In the genomic region with DNA sequence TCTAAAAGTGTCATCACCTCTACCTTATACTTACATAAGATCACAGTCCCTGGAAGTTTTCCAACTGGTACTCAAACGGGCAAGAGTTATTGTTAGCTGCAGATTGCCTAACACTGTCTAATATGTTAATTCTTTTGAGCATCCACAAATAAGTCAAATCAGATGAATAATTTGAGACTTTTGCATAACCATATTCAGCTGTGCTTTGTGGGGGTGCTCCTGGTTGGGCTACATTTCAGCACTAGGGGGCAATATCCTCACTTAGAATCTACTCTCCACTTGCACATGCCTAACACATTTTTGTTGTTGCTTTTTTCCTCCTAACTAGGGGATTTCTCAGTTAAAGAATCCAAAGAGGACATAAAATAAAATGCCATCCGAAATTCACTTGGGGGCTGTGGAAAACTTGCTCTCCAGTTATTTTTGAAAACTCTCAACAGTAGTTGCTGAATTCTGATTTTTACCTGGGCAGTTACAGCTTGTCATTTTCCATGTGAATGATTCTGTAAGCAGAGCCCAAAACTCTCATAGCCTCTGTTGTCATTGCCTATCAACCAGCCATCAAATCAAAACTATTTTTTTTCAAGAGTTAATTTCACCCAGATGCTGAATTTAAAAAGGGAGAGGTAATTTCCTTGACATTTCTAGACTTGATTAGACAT, we compare ENCODE assay signal across 8 cellular contexts.
A peak's percentile ranks its signal among the peaks of the same experiment; 100 is the strongest.
DNase-seq lines count a peak whose midpoint lies in the region; ATAC-seq and TF ChIP-seq lines count a peak whose summit lies in the region.

No MANE protein-coding gene starts in this region.

- POLR2A ChIA-PET in Panc1 (lab: Charles Lee): no interaction called here

- H3K9me3 ChIP-seq in Panc1 (ENCODE audit: control insufficient read depth, insufficient read depth, low read depth, low read length) (no peaks in the 10 kb centered on the region), testis (no peaks in the 10 kb centered on the region)

- no peaks in the 10 kb centered on the region for H3K9me3 Mint-ChIP-seq in brain

- TF ChIP-seq POLR2A in testis (IDR thresholded peaks at IDR 0.05): no peak

- H3K4me3 Mint-ChIP-seq in brain: peak overlapping the region in 1 of 5 experiments; percentile 38

- intact Hi-C loops in Panc1 (cut with micrococcal nuclease; ENCODE audit: unreplicated experiment): loop anchor here (2.0 kb wide), 1 partner anchor 149 kb away; no protein-coding TSS in a partner anchor
- intact Hi-C loops in testis (cut with DNase I; ENCODE audit: low total_unique reads): no loop called here

- H3K4me3 ChIP-seq in Panc1 (ENCODE audit: low read depth in 2 of 2, low read length in 2 of 2) (no peak overlapping the region), testis (no peak overlapping the region)

- H3K27ac Mint-ChIP-seq in brain: peak overlapping the region in 1 of 5 experiments; percentile 79

- TF ChIP-seq CTCF in Panc1 (IDR thresholded peaks at IDR 0.05) (peak; percentile 78), brain (conservative IDR thresholded peaks at IDR 0.05) (peak; percentile 65 to 75), testis (IDR thresholded peaks at IDR 0.05) (peak in 1 of 3 experiments; percentile 40)

- peak; percentile 49 for ATAC-seq in GM19468 (IDR thresholded peaks at IDR 0.05; ENCODE audit: extremely low read depth, unreplicated experiment)
- peak; percentile 89 for ATAC-seq in HG03521 (IDR thresholded peaks at IDR 0.05; ENCODE audit: unreplicated experiment)
- peak; percentile 88 for ATAC-seq in Panc1

- H3K4me1 Mint-ChIP-seq in brain: peaks cover 10% of the 10 kb centered on the region

- no peaks in the 10 kb centered on the region for H3K36me3 Mint-ChIP-seq in brain

- DNase-seq in activated CD4-positive, alpha-beta T cell treated with anti-CD3 and anti-CD28 coated beads for 48 hours: peak; percentile 39
- no peak for DNase-seq in activated CD4-positive, alpha-beta T cell treated with anti-CD3 and anti-CD28 coated beads, Interleukin-2, amount 50 U/mL, for 1 hour
- DNase-seq in Panc1 (ENCODE audit: low read depth, low spot score): peak; percentile 28
- DNase-seq in kidney glomerular epithelial cell (lab: John Stamatoyannopoulos, UW): peak; percentile 16
- peak; percentile 34 for DNase-seq in testis

- CTCF ChIA-PET in Panc1 (lab: Charles Lee): interaction anchor here (0.8 to 1.1 kb wide), 2 partner anchors 9 to 44 kb away, joined by 3 read pairs; no protein-coding TSS in a partner anchor

- no TSS peak for BruUV-seq in Panc1 (replicated peaks; lab: Mats Ljungman, UMichigan)

- no peaks in the 10 kb centered on the region for H3K4me1 ChIP-seq in Panc1 (ENCODE audit: control insufficient read depth, insufficient read depth, low read length)
- H3K4me1 ChIP-seq in testis: no peaks in the 10 kb centered on the region

- H3K27me3 Mint-ChIP-seq in brain: no peaks in the 10 kb centered on the region

- WGBS in testis, 2 donors: 19 to 35% methylated on average over 2 of the region's 2 CpGs

- H3K27ac ChIP-seq in Panc1 (ENCODE audit: low read length) (no peak overlapping the region), testis (no peak overlapping the region)

- H3K36me3 ChIP-seq in Panc1 (ENCODE audit: control insufficient read depth, insufficient read depth, low read length) (no peaks in the 10 kb centered on the region), testis (ENCODE audit: low read depth, missing control alignments) (no peaks in the 10 kb centered on the region)

- H3K27me3 ChIP-seq in Panc1 (ENCODE audit: control insufficient read depth, insufficient read depth, low read length) (no peaks in the 10 kb centered on the region; the same call in 1 of the 2 replicates), testis (no peaks in the 10 kb centered on the region)

- in situ Hi-C loops in Panc1 (cut with HindIII; ENCODE audit: low pct_unique_long_range_greater_than_20kb, low sequenced_read_pairs): no loop called here
